Comparison of ENCODE assay signal across 27 cellular contexts in the genomic region with DNA sequence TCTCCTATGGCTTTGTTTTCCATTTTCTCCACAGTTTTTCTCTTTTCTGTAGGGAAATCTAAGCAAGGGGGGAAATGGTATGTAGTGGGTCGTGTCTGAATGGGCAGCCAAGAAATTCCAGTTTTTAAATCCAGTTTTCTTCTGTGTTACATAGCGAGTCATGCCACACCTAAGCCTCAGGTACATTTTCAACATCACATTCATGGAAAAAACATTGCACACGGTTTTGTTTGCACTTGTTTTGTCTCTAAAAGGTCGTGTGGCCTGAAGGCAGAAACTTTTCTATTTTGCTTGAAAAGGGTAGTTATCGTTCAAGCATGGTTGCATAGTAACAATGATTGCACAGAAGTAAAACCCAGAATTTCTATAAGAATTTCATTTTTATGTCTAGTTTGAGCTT.
"Had no signal": no experiment of that assay in that cellular context is flagged by ENCODE, and none has a peak within 500 bp of the region (broad histone marks: within the 10 kb centered on the region; RNA-seq: fewer than 3 reads in every experiment).

No MANE protein-coding gene starts in this region.

- H3K4me1 Mint-ChIP-seq: central memory CD8-positive, alpha-beta T cell had no signal

- DNase-seq: activated CD4-positive, alpha-beta T cell treated with anti-CD3 and anti-CD28 coated beads for 4 hours; activated CD4-positive, alpha-beta T cell treated with anti-CD3 and anti-CD28 coated beads, Interleukin-2, amount 50 U/mL, for 4 hours; activated naive CD4-positive, alpha-beta T cell; activated T-cell treated with anti-CD3 and anti-CD28 coated beads for 4 hours; activated T-cell treated with anti-CD3 and anti-CD28 coated beads, Interleukin-2, amount 50 U/mL, for 72 hours; dermis blood vessel endothelial cell; effector CD4-positive, alpha-beta T cell; heart left ventricle; kidney glomerular epithelial cell; left ventricle myocardium inferior; sigmoid colon; small intestine; stimulated activated CD4-positive, alpha-beta T cell treated with anti-CD3 and anti-CD28 coated beads, Interleukin-1b, Interleukin-23, amount 100 ng/mL, for 48 hours; stimulated activated naive B cell treated with anti-CD40 and anti-IgM and Interleukin-4, amounts not matched to agents 10 μg/mL and 1 μg/mL and 100 μg/mL, for 72 hours; stomach; T-helper 9 cell; thyroid gland had no signal

- ATAC-seq: activated naive CD4-positive, alpha-beta T cell treated with anti-CD3 and anti-CD28 coated beads, Interleukin-2, amount 50 U/mL, for 72 hours; activated T-cell treated with anti-CD3 and anti-CD28 coated beads, Interleukin-2, amount 50 U/mL, for 72 hours; gastroesophageal sphincter; heart left ventricle; stimulated activated naive B cell treated with anti-CD40 and anti-IgM and Interleukin-4, amounts not matched to agents 10 μg/mL and 1 μg/mL and 100 μg/mL, for 72 hours had no signal

- H3K4me3 ChIP-seq: breast epithelium, gastroesophageal sphincter, heart left ventricle, left ventricle myocardium inferior, lung, prostate gland, sigmoid colon, stomach, thyroid gland had no signal

- H3K27me3 Mint-ChIP-seq: stimulated activated naive B cell treated with anti-CD40 and anti-IgM and Interleukin-4, amounts not matched to agents 10 μg/mL and 1 μg/mL and 100 μg/mL, for 72 hours had no signal

- H3K27ac ChIP-seq: breast epithelium, epithelial cell of prostate, gastroesophageal sphincter, heart left ventricle, left ventricle myocardium inferior, prostate gland, sigmoid colon, stomach, thyroid gland, VCaP had no signal

- H3K9me3 Mint-ChIP-seq: activated naive CD4-positive, alpha-beta T cell treated with anti-CD3 and anti-CD28 coated beads, Interleukin-2, amount 50 U/mL, for 72 hours; central memory CD8-positive, alpha-beta T cell; stimulated activated naive B cell treated with anti-CD40 and anti-IgM and Interleukin-4, amounts not matched to agents 10 μg/mL and 1 μg/mL and 100 μg/mL, for 72 hours; T-helper 1 cell treated with Interleukin-12 subunit alpha and Interleukin-12 subunit beta and Interleukin-4 antibody, amounts not matched to agents 30 μg/mL and 1 μg/mL, for 36 hours had no signal

- H3K4me3 Mint-ChIP-seq: activated T-cell treated with anti-CD3 and anti-CD28 coated beads, Interleukin-2, amount 50 U/mL, for 72 hours; central memory CD8-positive, alpha-beta T cell; nephron; stimulated activated naive B cell treated with anti-CD40 and anti-IgM and Interleukin-4, amounts not matched to agents 10 μg/mL and 1 μg/mL and 100 μg/mL, for 72 hours; T-helper 1 cell treated with Interleukin-12 subunit alpha and Interleukin-12 subunit beta and Interleukin-4 antibody, amounts not matched to agents 30 μg/mL and 1 μg/mL, for 36 hours had no signal

- H3K4me1 ChIP-seq: breast epithelium, left ventricle myocardium inferior, prostate gland, thyroid gland had no signal

- H3K27me3 ChIP-seq: breast epithelium, gastroesophageal sphincter, heart left ventricle, sigmoid colon, stomach, thyroid gland had no signal

- H3K36me3 Mint-ChIP-seq: activated naive CD4-positive, alpha-beta T cell treated with anti-CD3 and anti-CD28 coated beads, Interleukin-2, amount 50 U/mL, for 72 hours had no signal

- H3K9me3 ChIP-seq: breast epithelium, gastroesophageal sphincter, prostate gland, sigmoid colon, stomach, thyroid gland had no signal

- H3K36me3 ChIP-seq: breast epithelium, gastroesophageal sphincter, heart left ventricle, left ventricle myocardium inferior, prostate gland, sigmoid colon, stomach, thyroid gland had no signal

- H3K27ac Mint-ChIP-seq: activated naive CD4-positive, alpha-beta T cell treated with anti-CD3 and anti-CD28 coated beads, Interleukin-2, amount 50 U/mL, for 72 hours; activated T-cell treated with anti-CD3 and anti-CD28 coated beads, Interleukin-2, amount 50 U/mL, for 72 hours; nephron; stimulated activated naive B cell treated with anti-CD40 and anti-IgM and Interleukin-4, amounts not matched to agents 10 μg/mL and 1 μg/mL and 100 μg/mL, for 72 hours; T-helper 1 cell treated with Interleukin-12 subunit alpha and Interleukin-12 subunit beta and Interleukin-4 antibody, amounts not matched to agents 30 μg/mL and 1 μg/mL, for 36 hours had no signal
